Comparison of ENCODE assay signal across 23 cellular contexts in the genomic region with DNA sequence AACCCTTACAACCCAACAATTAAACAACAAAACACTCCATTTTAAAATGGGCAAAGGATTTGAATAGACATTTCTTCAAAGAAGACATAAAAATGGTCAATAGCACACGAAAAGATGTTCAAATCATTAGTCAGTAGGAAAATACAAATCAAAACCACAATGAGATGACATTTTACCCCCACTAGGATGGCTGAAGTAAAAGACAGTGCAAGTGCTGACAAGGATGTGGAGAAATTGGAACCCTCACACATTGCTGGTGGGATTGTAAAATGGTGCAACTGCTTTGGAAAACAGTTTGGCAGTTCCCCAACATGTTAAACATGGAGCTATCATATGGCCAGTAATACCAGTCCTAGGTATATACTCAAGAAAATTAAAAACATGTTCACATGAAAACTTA. TPM values are rescaled to one million over a fixed set of nuclear protein-coding genes. Genes with fewer than 3 reads are reported as not detected.
"Had no signal": no experiment of that assay in that cellular context is flagged by ENCODE, and none has a peak within 500 bp of the region (broad histone marks: within the 10 kb centered on the region; RNA-seq: fewer than 3 reads in every experiment).

No MANE protein-coding gene starts in this region.

- H3K27ac ChIP-seq: epithelial cell of prostate, gastrocnemius medialis, lower lobe of right lung, prostate gland, right atrium auricular region, skin epidermis, suprapubic skin, transverse colon, upper lobe of right lung, uterus had no signal

- ATAC-seq: esophagus mucosa; gastrocnemius medialis; left ventricle myocardium superior; lower lobe of right lung; naive thymus-derived CD8-positive, alpha-beta T cell; sciatic nerve; upper lobe of right lung had no signal

- H3K4me3 ChIP-seq: gastrocnemius medialis, lower lobe of right lung, prostate gland, right atrium auricular region, skin epidermis, suprapubic skin, transverse colon, upper lobe of right lung, uterus had no signal

- H3K27me3 ChIP-seq: right atrium auricular region, suprapubic skin, transverse colon, upper lobe of right lung, uterus had no signal

- H3K9me3 ChIP-seq: gastrocnemius medialis, lower lobe of right lung, prostate gland, right atrium auricular region, suprapubic skin, transverse colon, upper lobe of right lung, uterus had no signal

- DNase-seq: effector CD8-positive, alpha-beta T cell; endodermal cell; gastrocnemius medialis; left ventricle myocardium superior; lower lobe of right lung; naive thymus-derived CD8-positive, alpha-beta T cell; nephron progenitor cell; nucleus accumbens; stimulated activated CD4-positive, alpha-beta T cell treated with anti-CD3 and anti-CD28 coated beads, Interleukin-15, amount 100 ng/mL, for 24 hours; stimulated activated CD4-positive, alpha-beta T cell treated with anti-CD3 and anti-CD28 coated beads, Interleukin-2, amount 100 ng/mL, for 48 hours; stimulated activated naive CD4-positive, alpha-beta T cell; stimulated activated naive CD8-positive, alpha-beta T cell treated with anti-CD3 and anti-CD28 coated beads, Interleukin-15, amount 100 ng/mL, for 72 hours; transverse colon; upper lobe of right lung; uterus had no signal

- H3K36me3 ChIP-seq: gastrocnemius medialis, lower lobe of right lung, prostate gland, right atrium auricular region, suprapubic skin, transverse colon, upper lobe of right lung, uterus had no signal

- H3K4me1 ChIP-seq: lower lobe of right lung, prostate gland, transverse colon, uterus had no signal

RNA-seq across cellular contexts. Expression of a gene that starts 11.6 kb away (rescaled TPM):
- total RNA-seq: naive thymus-derived CD8-positive, alpha-beta T cell had no signal
- polyA plus RNA-seq: keratinocyte; naive thymus-derived CD8-positive, alpha-beta T cell had no signal
